In the genomic region with DNA sequence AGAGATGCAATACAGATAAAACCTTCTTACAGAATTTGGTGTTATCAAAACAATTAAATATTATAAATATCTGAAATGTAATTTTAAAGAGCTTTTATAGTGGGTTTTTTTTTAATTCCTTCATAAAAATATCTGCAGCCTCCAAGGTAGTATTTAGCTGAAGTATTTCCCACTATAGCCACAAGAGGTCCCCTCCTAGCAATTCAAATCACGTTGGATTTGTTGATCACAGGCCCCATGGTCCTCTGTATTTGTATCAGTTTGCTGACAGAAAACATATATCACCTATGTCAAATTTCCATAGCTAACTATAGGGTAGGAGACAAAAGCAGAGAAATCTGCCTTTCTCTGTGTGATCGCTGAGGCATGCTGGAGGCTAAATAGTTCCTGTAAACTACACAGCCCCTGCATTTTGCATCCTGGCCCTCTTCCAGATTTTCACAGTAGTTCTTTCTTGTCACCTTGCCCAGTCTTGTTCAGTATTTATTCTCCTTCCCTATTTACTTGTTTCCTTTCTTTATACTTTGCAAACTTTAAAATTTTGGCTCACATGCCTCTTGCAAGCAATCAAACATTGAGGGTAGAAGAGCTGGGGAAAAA, we compare ENCODE assay signal across 8 cellular contexts. TPM values are rescaled to one million over a fixed set of nuclear protein-coding genes. Genes with fewer than 3 reads are reported as not detected.
A peak's percentile ranks its signal among the peaks of the same experiment; 100 is the strongest.
DNase-seq lines count a peak whose midpoint lies in the region; ATAC-seq, FAIRE-seq and TF ChIP-seq lines count a peak whose summit lies in the region.

No MANE protein-coding gene starts in this region.

- CTCF ChIA-PET in Calu3 (lab: Charles Lee): interaction anchor here (0.6 to 2.6 kb wide), 10 partner anchors 9 to 158 kb away, joined by 3 to 40 read pairs (median 5); no protein-coding TSS in a partner anchor

- H3K4me1 ChIP-seq in hepatocyte (ENCODE audit: insufficient read depth): no peaks in the 10 kb centered on the region

- no peaks in the 10 kb centered on the region for H4K20me1 ChIP-seq in hepatocyte (ENCODE audit: insufficient read depth, poor library complexity, severe bottlenecking)

- H3K9me3 Mint-ChIP-seq in Calu3 (ENCODE audit: low read depth, unreplicated experiment): no peaks in the 10 kb centered on the region
- H3K9me3 Mint-ChIP-seq in stimulated activated naive B cell treated with anti-CD40 and anti-IgM and Interleukin-4, amounts not matched to agents 10 μg/mL and 1 μg/mL and 100 μg/mL, for 72 hours: no peaks in the 10 kb centered on the region

- H3K4me3 Mint-ChIP-seq in Calu3 (ENCODE audit: low read depth, unreplicated experiment): no peak overlapping the region
- no peak overlapping the region for H3K4me3 Mint-ChIP-seq in stimulated activated naive B cell treated with anti-CD40 and anti-IgM and Interleukin-4, amounts not matched to agents 10 μg/mL and 1 μg/mL and 100 μg/mL, for 72 hours

- H3K36me3 ChIP-seq in hepatocyte (replicated peaks; ENCODE audit: insufficient read depth, low read depth): no peaks in the 10 kb centered on the region

- intact Hi-C loops in Calu3 (cut with micrococcal nuclease; ENCODE audit: unreplicated experiment): loop anchor here (1.0 to 10.0 kb wide), 3 partner anchors 67 to 507 kb away; no protein-coding TSS in a partner anchor

- no peaks in the 10 kb centered on the region for H3K27me3 ChIP-seq in hepatocyte

- no peaks in the 10 kb centered on the region for H3K79me2 ChIP-seq in hepatocyte

- ATAC-seq in HG03039 (IDR thresholded peaks at IDR 0.05; ENCODE audit: unreplicated experiment): peak; percentile 65
- peak; percentile 70 to 79 for ATAC-seq in stimulated activated naive B cell treated with anti-CD40 and anti-IgM and Interleukin-4, amounts not matched to agents 10 μg/mL and 1 μg/mL and 100 μg/mL, for 72 hours (replicated peaks)

- in situ Hi-C loops in astrocyte of the cerebellum (cut with HindIII; ENCODE audit: low sequenced_read_pairs): no loop called here

- peaks cover 63% of the 10 kb centered on the region for H3K27me3 Mint-ChIP-seq in Calu3 (ENCODE audit: unreplicated experiment)
- H3K27me3 Mint-ChIP-seq in stimulated activated naive B cell treated with anti-CD40 and anti-IgM and Interleukin-4, amounts not matched to agents 10 μg/mL and 1 μg/mL and 100 μg/mL, for 72 hours: peaks cover 38 to 48% of the 10 kb centered on the region in 2 donors

- H3K27ac Mint-ChIP-seq in Calu3 (ENCODE audit: unreplicated experiment): no peak overlapping the region
- no peak overlapping the region for H3K27ac Mint-ChIP-seq in stimulated activated naive B cell treated with anti-CD40 and anti-IgM and Interleukin-4, amounts not matched to agents 10 μg/mL and 1 μg/mL and 100 μg/mL, for 72 hours

- H3K9me3 ChIP-seq in hepatocyte (ENCODE audit: low read depth): no peaks in the 10 kb centered on the region

- no peak overlapping the region for H3K27ac ChIP-seq in hepatocyte

- no peaks in the 10 kb centered on the region for H3K9me2 ChIP-seq in hepatocyte (replicated peaks; ENCODE audit: insufficient read depth)

- no peaks in the 10 kb centered on the region for H3K4me1 Mint-ChIP-seq in Calu3 (ENCODE audit: low read depth, unreplicated experiment)
- no peaks in the 10 kb centered on the region for H3K4me1 Mint-ChIP-seq in stimulated activated naive B cell treated with anti-CD40 and anti-IgM and Interleukin-4, amounts not matched to agents 10 μg/mL and 1 μg/mL and 100 μg/mL, for 72 hours

- no peaks in the 10 kb centered on the region for H3K36me3 Mint-ChIP-seq in Calu3 (ENCODE audit: insufficient read depth, unreplicated experiment)
- no peaks in the 10 kb centered on the region for H3K36me3 Mint-ChIP-seq in stimulated activated naive B cell treated with anti-CD40 and anti-IgM and Interleukin-4, amounts not matched to agents 10 μg/mL and 1 μg/mL and 100 μg/mL, for 72 hours

- peak overlapping the region; percentile 47 for H3K4me2 ChIP-seq in hepatocyte

- no peak overlapping the region for H2AFZ ChIP-seq in hepatocyte

- FAIRE-seq in GM18507 (lab: Jason Lieb, UNC): peak; percentile 61

- WGBS in hepatocyte (ENCODE audit: low lambda C conversion rate, missing lambda C conversion rate): 17% methylated on average over 2 of the region's 2 CpGs

- peak; percentile 44 for DNase-seq in Calu3
- DNase-seq in GM18507 (ENCODE audit: extremely low spot score, insufficient read length, low read depth): no peak
- DNase-seq in NCI-H2227 (lab: John Stamatoyannopoulos, UW; ENCODE audit: unreplicated experiment): peak; percentile 63
- peak; percentile 47 for DNase-seq in astrocyte of the cerebellum (ENCODE audit: low read depth)
- peak; percentile 57 for DNase-seq in hepatocyte (ENCODE audit: low spot score)
- peak; percentile 8 for DNase-seq in stimulated activated naive B cell treated with anti-CD40 and anti-IgM and Interleukin-4, amounts not matched to agents 10 μg/mL and 1 μg/mL and 100 μg/mL, for 72 hours
- no peak for DNase-seq in UCSD-AML1 (lab: John Stamatoyannopoulos, UW; ENCODE audit: unreplicated experiment)

- TF ChIP-seq CTCF in Calu3 (IDR thresholded peaks at IDR 0.05; ENCODE audit: unreplicated experiment) (peak; percentile 57), astrocyte of the cerebellum (IDR thresholded peaks at IDR 0.05; ENCODE audit: low read depth, low read length, missing control alignments) (peak; percentile 69), hepatocyte (IDR thresholded peaks at IDR 0.05; ENCODE audit: poor library complexity) (peak; percentile 63)

- BruUV-seq in Calu3 (replicated peaks; lab: Mats Ljungman, UMichigan): no TSS peak

- no peak overlapping the region for H3K4me3 ChIP-seq in astrocyte of the cerebellum (ENCODE audit: low read depth, low read length)
- no peak overlapping the region for H3K4me3 ChIP-seq in hepatocyte

RNA-seq across cellular contexts. Expression of a gene that starts 1.8 kb away (rescaled TPM):
- total RNA-seq in Calu3 (2022) (not detected in 2 replicates), hepatocyte (20.9 and 25.9 TPM in 2 replicates)
- 12.9 and 19.7 TPM in 2 replicates for polyA plus RNA-seq in hepatocyte

Comparison
In these comparisons a context has a peak if more than half of its experiments do, and no peak if none do; other contexts are left out.
1. DNase-seq: peak in Calu3 (single experiment), NCI-H2227 (single experiment), astrocyte of the cerebellum (single experiment), hepatocyte (single experiment) and stimulated activated naive B cell treated with anti-CD40 and anti-IgM and Interleukin-4, amounts not matched to agents 10 μg/mL and 1 μg/mL and 100 μg/mL, for 72 hours (single experiment); none in GM18507 (single experiment) and UCSD-AML1 (single experiment).
2. RNA of a gene that starts 1.8 kb away (total RNA-seq): 20.9 to 25.9 TPM in hepatocyte; not detected in Calu3; every median in the first group is over 10 times any median in the second.
3. Peak in every context shown above with its lines, with median percentiles within 50 percentile points of each other: CTCF ChIP-seq.